Comparison of ENCODE assay signal across 21 cellular contexts in genomic region chr14:100609941-100610391, GRCh38. TPM values are rescaled to one million over a fixed set of nuclear protein-coding genes. Genes with fewer than 3 reads are reported as not detected.
DNase-seq lines count a peak whose midpoint lies in the region; ATAC-seq and TF ChIP-seq lines count a peak whose summit lies in the region.
"Had no signal": no experiment of that assay in that cellular context is flagged by ENCODE, and none has a peak within 500 bp of the region (broad histone marks: within the 10 kb centered on the region; RNA-seq: fewer than 3 reads in every experiment).

No MANE protein-coding gene starts in this region.

- H3K27me3 ChIP-seq in BLaER1 = no peaks in the 10 kb centered on the region
- H3K27me3 ChIP-seq in sigmoid colon = peaks cover 0 to 12% (median 0%) of the 10 kb centered on the region in 3 donors

- no peaks in the 10 kb centered on the region for H3K36me3 Mint-ChIP-seq in activated T-cell treated with anti-CD3 and anti-CD28 coated beads, Interleukin-2, amount 50 U/mL, for 72 hours (ENCODE audit: insufficient read depth in 2 of 2)
- H3K36me3 Mint-ChIP-seq: CD4-positive, CD25-positive, alpha-beta regulatory T cell had no signal

- H3K4me3 Mint-ChIP-seq in activated T-cell treated with anti-CD3 and anti-CD28 coated beads, Interleukin-2, amount 50 U/mL, for 72 hours = no peak overlapping the region
- H3K4me3 Mint-ChIP-seq: B cell; CD4-positive, CD25-positive, alpha-beta regulatory T cell had no signal

- H3K27me3 Mint-ChIP-seq in activated T-cell treated with anti-CD3 and anti-CD28 coated beads, Interleukin-2, amount 50 U/mL, for 72 hours (ENCODE audit: low read depth) = no peaks in the 10 kb centered on the region

- TF ChIP-seq EP300 in sigmoid colon (IDR thresholded peaks at IDR 0.05) = no peak

- H3K9ac ChIP-seq in BLaER1 = no peak overlapping the region

- H3K4me1 ChIP-seq in BLaER1 (peaks cover 17% of the 10 kb centered on the region), sigmoid colon (no peaks in the 10 kb centered on the region)
- H3K4me1 ChIP-seq: Caco-2 had no signal

- no peaks in the 10 kb centered on the region for H4K20me1 ChIP-seq in BLaER1

- no peak overlapping the region for H3K27ac Mint-ChIP-seq in activated T-cell treated with anti-CD3 and anti-CD28 coated beads, Interleukin-2, amount 50 U/mL, for 72 hours
- H3K27ac Mint-ChIP-seq: B cell; CD4-positive, CD25-positive, alpha-beta regulatory T cell had no signal

- 93 to 94% methylated on average over 13 of the region's 13 CpGs for WGBS in sigmoid colon, 2 donors

- no peak for TF ChIP-seq POLR2A in sigmoid colon (IDR thresholded peaks at IDR 0.05)

- intact Hi-C loops in sigmoid colon (cut with DNase I) = no loop called here

- ATAC-seq in activated T-cell treated with anti-CD3 and anti-CD28 coated beads, Interleukin-2, amount 50 U/mL, for 72 hours (replicated peaks in 1 of 2) = no peak

- H3K9me3 ChIP-seq in BLaER1 = no peaks in the 10 kb centered on the region
- H3K9me3 ChIP-seq in sigmoid colon = no peaks in the 10 kb centered on the region
- H3K9me3 ChIP-seq: Caco-2 had no signal

- 0 out of 2 replicates have a peak overlapping the region, but pooled peaks have one; percentile 75 for H3K4me2 ChIP-seq in BLaER1
- H3K4me2 ChIP-seq: PC-9 had no signal

- H3K4me1 Mint-ChIP-seq in activated T-cell treated with anti-CD3 and anti-CD28 coated beads, Interleukin-2, amount 50 U/mL, for 72 hours (ENCODE audit: low read depth) = no peaks in the 10 kb centered on the region
- H3K4me1 Mint-ChIP-seq: B cell; CD4-positive, CD25-positive, alpha-beta regulatory T cell had no signal

- H3K36me3 ChIP-seq in BLaER1 (no peaks in the 10 kb centered on the region), sigmoid colon (no peaks in the 10 kb centered on the region)

- H3K27ac ChIP-seq in BLaER1 = 0 out of 2 replicates have a peak overlapping the region, but pooled peaks have one; percentile 66
- no peak overlapping the region for H3K27ac ChIP-seq in sigmoid colon
- H3K27ac ChIP-seq: PC-9 had no signal

- no peak overlapping the region for H3K4me3 ChIP-seq in BLaER1
- no peak overlapping the region for H3K4me3 ChIP-seq in sigmoid colon
- H3K4me3 ChIP-seq: PC-9 had no signal

- peak; percentile 9 for DNase-seq in activated T-cell treated with anti-CD3 and anti-CD28 coated beads, Interleukin-2, amount 50 U/mL, for 1 hour
- DNase-seq in activated T-cell treated with anti-CD3 and anti-CD28 coated beads, Interleukin-2, amount 50 U/mL, for 72 hours = no peak
- DNase-seq in islet precursor cell (peak; percentile 48), sigmoid colon (peak; percentile 61), pons (ENCODE audit: low spot score) (no peak), cerebellar nuclear complex (lab: John Stamatoyannopoulos, UW) (no peak)
- no peak for DNase-seq in stimulated activated CD4-positive, alpha-beta T cell treated with anti-CD3 and anti-CD28 coated beads, Interleukin-4, amount 100 ng/mL, for 4 hours
- DNase-seq: 8988T; Caco-2; CD4-positive, CD25-positive, alpha-beta regulatory T cell; HCEC 1CT; MM.1S; NCI-H1092 treated with DMSO at 0.1 percent for 48 hours; NCI-H146; NCI-H2029 treated with DMSO at 0.1 percent for 48 hours; NCI-H2171; NCI-H526; PC-9 had no signal

- no peaks in the 10 kb centered on the region for H3K9me3 Mint-ChIP-seq in activated T-cell treated with anti-CD3 and anti-CD28 coated beads, Interleukin-2, amount 50 U/mL, for 72 hours

- no peak for TF ChIP-seq CTCF in sigmoid colon (IDR thresholded peaks at IDR 0.05)

RNA-seq across cellular contexts. Expression of gene BEGAIN, which starts 22.7 kb away (rescaled TPM):
- 1 to 10 TPM; 2.6 to 2.8 TPM for total RNA-seq in activated T-cell treated with anti-CD3 and anti-CD28 coated beads, Interleukin-2, amount 50 U/mL, for 72 hours
- 1 to 10 TPM in 1 of 4 donors, under 1 TPM in 3; 0.36 to 1.4 (median 0.59) TPM for total RNA-seq in sigmoid colon
- polyA plus RNA-seq in sigmoid colon = under 1 TPM; 0.46 to 0.90 (median 0.60) TPM
- total RNA-seq: B cell, LHCN-M2, PC-9 had no signal

Comparison
In these comparisons a context has a peak if more than half of its experiments do, and no peak if none do; other contexts are left out.
1. DNase-seq: peak in activated T-cell treated with anti-CD3 and anti-CD28 coated beads, Interleukin-2, amount 50 U/mL, for 1 hour (single experiment), islet precursor cell (single experiment) and sigmoid colon (single experiment); none in activated T-cell treated with anti-CD3 and anti-CD28 coated beads, Interleukin-2, amount 50 U/mL, for 72 hours (0 of 2), stimulated activated CD4-positive, alpha-beta T cell treated with anti-CD3 and anti-CD28 coated beads, Interleukin-4, amount 100 ng/mL, for 4 hours (0 of 2), pons (single experiment) and cerebellar nuclear complex (0 of 2).